ENCODE assay signal across 8 cellular contexts in genomic region chr11:65112551-65113360, GRCh38. TPM values are rescaled to one million over a fixed set of nuclear protein-coding genes. Genes with fewer than 3 reads are reported as not detected.
DNase-seq lines count a peak whose midpoint lies in the region; ATAC-seq and TF ChIP-seq lines count a peak whose summit lies in the region.

No MANE protein-coding gene starts in this region.

- H3K27ac ChIP-seq in PC-9 (no peak overlapping the region), cardiac muscle cell (peak overlapping the region; percentile 71)

- ATAC-seq in HG02798 (IDR thresholded peaks at IDR 0.05; ENCODE audit: poor library complexity, unreplicated experiment) (peak; percentile 34), GM18909 (IDR thresholded peaks at IDR 0.05; ENCODE audit: poor library complexity, unreplicated experiment) (no peak)

- peaks cover 36% of the 10 kb centered on the region for H3K79me2 ChIP-seq in PC-9 (ENCODE audit: low read depth)

- peaks cover 40% of the 10 kb centered on the region for H3K4me1 ChIP-seq in PC-9 (replicated peaks; ENCODE audit: insufficient read depth)
- H3K4me1 ChIP-seq in cardiac muscle cell (ENCODE audit: low read depth) = peaks cover 13% of the 10 kb centered on the region

- intact Hi-C loops in PC-9 (cut with micrococcal nuclease; ENCODE audit: unreplicated experiment) (loop anchor here (5.0 kb wide), 1 partner anchor 220 kb away; the partner anchor contains the start of gene DPF2), posterior cingulate gyrus (cut with DNase I) (loop anchor here (5.0 to 10.0 kb wide), 2 partner anchors 85 to 188 kb away; partner anchors contain the start of genes PPP2R5B and SNX15)

- peaks cover 63% of the 10 kb centered on the region for H3F3A ChIP-seq in PC-9 (ENCODE audit: insufficient read depth, low read depth)

- no peaks in the 10 kb centered on the region for H3K27me3 ChIP-seq in PC-9 (ENCODE audit: insufficient read depth, low read depth)
- no peaks in the 10 kb centered on the region for H3K27me3 ChIP-seq in cardiac muscle cell

- H3K4me3 ChIP-seq in PC-9 = peak overlapping the region; percentile 78
- peak overlapping the region; percentile 89 for H3K4me3 ChIP-seq in cardiac muscle cell

- no TSS peak for BruUV-seq in PC-9 (replicated peaks; lab: Mats Ljungman, UMichigan)

- H2AFZ ChIP-seq in PC-9 = peak overlapping the region; percentile 52; the same call in 1 of the 2 replicates

- no peaks in the 10 kb centered on the region for H4K20me1 ChIP-seq in PC-9 (ENCODE audit: insufficient read depth)

- TF ChIP-seq CTCF in PC-9 (conservative IDR thresholded peaks at IDR 0.05) (peak; percentile 90), cardiac muscle cell (IDR thresholded peaks at IDR 0.05; ENCODE audit: low read depth, low read length) (peak; percentile 78)

- no peaks in the 10 kb centered on the region for H3K36me3 ChIP-seq in PC-9 (ENCODE audit: low read depth)
- H3K36me3 ChIP-seq in cardiac muscle cell = no peaks in the 10 kb centered on the region

- CTCF ChIA-PET in PC-9 (lab: Charles Lee) = interaction anchor here (0.5 to 1.5 kb wide), 7 partner anchors 69 to 710 kb away, joined by 3 to 6 read pairs (median 3); partner anchors contain the start of genes CAPN1 and SLC25A45

- H3K9me3 ChIP-seq in PC-9 (ENCODE audit: insufficient read depth, low read depth) = no peaks in the 10 kb centered on the region
- no peaks in the 10 kb centered on the region for H3K9me3 ChIP-seq in cardiac muscle cell (ENCODE audit: low read depth)

- DNase-seq in ELR (ENCODE audit: low read depth) (peak; percentile 49), PC-9 (peak in 1 of 2 experiments; percentile 63), cardiac muscle cell (ENCODE audit: low read depth in 1 of 2, low spot score in 1 of 2) (peak in 1 of 2 donors; percentile 73), posterior cingulate gyrus (peak; percentile 35 to 95 (median 66)), globus pallidus (ENCODE audit: low spot score) (no peak)
- DNase-seq in activated naive CD4-positive, alpha-beta T cell (lab: John Stamatoyannopoulos, UW) = peak; percentile 50 to 76 (median 54)

- POLR2A ChIA-PET in PC-9 (lab: Charles Lee; ENCODE audit: unreplicated experiment) = interaction anchor here (0.6 to 0.7 kb wide), 6 partner anchors 9 to 267 kb away, joined by 3 to 21 read pairs (median 4); partner anchors contain the start of gene FAU

- no peaks in the 10 kb centered on the region for H3K9me2 ChIP-seq in PC-9 (ENCODE audit: insufficient read depth)

- peak overlapping the region; percentile 100 for H3K4me2 ChIP-seq in PC-9

RNA-seq across cellular contexts. Expression of gene TM7SF2, which starts 1.1 kb away (rescaled TPM):
- total RNA-seq in PC-9 (2021) (49.5 and 72.3 TPM in 2 replicates), cardiac muscle cell (186 and 295 TPM in 2 replicates)
- polyA plus RNA-seq in cardiac muscle cell = 197 and 277 TPM in 2 replicates

RNA-seq across cellular contexts. Expression of gene ZNHIT2, which starts 4.7 kb away (rescaled TPM):
- total RNA-seq in PC-9 (2021) (13.7 and 22.3 TPM in 2 replicates), cardiac muscle cell (22.6 and 31.8 TPM in 2 replicates)
- polyA plus RNA-seq in cardiac muscle cell = 19.5 and 32.8 TPM in 2 replicates

RNA-seq across cellular contexts. Expression of gene FAU, which starts 9.2 kb away (rescaled TPM):
- total RNA-seq in PC-9 (2021) (973 and 1,165 TPM in 2 replicates), cardiac muscle cell (882 and 1,183 TPM in 2 replicates)
- polyA plus RNA-seq in cardiac muscle cell = 398 and 546 TPM in 2 replicates

RNA-seq across cellular contexts. Expression of gene MRPL49, which starts 9.4 kb away (rescaled TPM):
- 84.5 and 95.0 TPM in 2 replicates for total RNA-seq in PC-9 (2021)
- 99.3 and 122 TPM in 2 replicates for total RNA-seq in cardiac muscle cell
- 78.2 and 90.4 TPM in 2 replicates for polyA plus RNA-seq in cardiac muscle cell

RNA-seq across cellular contexts. Expression of gene VPS51, which starts 16.7 kb away (rescaled TPM):
- total RNA-seq in PC-9 (2021) (113 and 279 TPM in 2 replicates), cardiac muscle cell (620 and 755 TPM in 2 replicates)
- polyA plus RNA-seq in cardiac muscle cell = 77.9 and 103 TPM in 2 replicates
